Comparison of ENCODE assay signal across 19 cellular contexts in the genomic region with DNA sequence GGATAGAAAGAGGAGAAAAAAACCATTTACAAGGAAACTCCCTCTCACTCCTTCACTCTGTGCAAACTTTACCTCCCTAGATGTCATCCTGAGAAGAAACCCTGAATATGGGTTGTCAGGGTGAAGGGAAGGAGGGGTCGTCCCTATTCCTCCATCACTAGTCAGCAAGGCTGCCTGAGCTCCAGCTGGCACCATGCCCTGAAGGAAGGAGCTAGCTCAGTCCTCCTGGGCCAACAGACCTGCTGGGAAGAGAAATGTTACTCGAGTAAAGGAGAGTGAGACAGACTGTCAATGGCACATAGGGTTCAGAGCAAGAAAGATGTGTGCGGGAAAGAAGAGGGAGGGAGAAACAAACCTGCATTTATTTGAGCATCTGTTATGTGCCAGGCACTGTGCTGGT. TPM values are rescaled to one million over a fixed set of nuclear protein-coding genes. Genes with fewer than 3 reads are reported as not detected.
DNase-seq lines count a peak whose midpoint lies in the region; ATAC-seq and TF ChIP-seq lines count a peak whose summit lies in the region.
"Had no signal": no experiment of that assay in that cellular context is flagged by ENCODE, and none has a peak within 500 bp of the region (broad histone marks: within the 10 kb centered on the region; RNA-seq: fewer than 3 reads in every experiment).

No MANE protein-coding gene starts in this region.

- H3K27ac ChIP-seq in BLaER1, result peak overlapping the region; percentile 87
- H3K27ac ChIP-seq in BLaER1 treated with 17β-estradiol and CSF1 and Interleukin-3, amounts not matched to agents 10 nM and 100 nM, result no peak overlapping the region
- no peak overlapping the region for H3K27ac ChIP-seq in stomach
- no peak overlapping the region for H3K27ac ChIP-seq in suprapubic skin
- H3K27ac ChIP-seq: GM23248 had no signal

- H3K4me1 ChIP-seq in BLaER1 (peaks cover 53% of the 10 kb centered on the region), stomach (peaks cover 0 to 6% (median 0%) of the 10 kb centered on the region in 4 donors), suprapubic skin (peaks cover 6% of the 10 kb centered on the region)
- peaks cover 25 to 45% (median 36%) of the 10 kb centered on the region in 10 experiments for H3K4me1 ChIP-seq in BLaER1 treated with 17β-estradiol and CSF1 and Interleukin-3, amounts not matched to agents 10 nM and 100 nM
- H3K4me1 ChIP-seq: HAP-1 had no signal

- DNase-seq in cerebellum (ENCODE audit: low spot score) (peak; percentile 28), stomach (peak; percentile 39), suprapubic skin (ENCODE audit: low spot score in 2 of 2) (no peak), natural killer cell (no peak)
- DNase-seq in effector CD4-positive, alpha-beta T cell, result no peak
- DNase-seq: ACHN; AML-193; CD8-positive, alpha-beta T cell; COR-L47; DMS153; DND-41; EL; GM23248; KBM-7 had no signal

- TF ChIP-seq EP300 in stomach (IDR thresholded peaks at IDR 0.05) (no peak), suprapubic skin (IDR thresholded peaks at IDR 0.05) (no peak)

- H3K4me3 ChIP-seq in BLaER1 (no peak overlapping the region), stomach (no peak overlapping the region), suprapubic skin (no peak overlapping the region)
- H3K4me3 ChIP-seq in BLaER1 treated with 17β-estradiol and CSF1 and Interleukin-3, amounts not matched to agents 10 nM and 100 nM, result no peak overlapping the region
- H3K4me3 ChIP-seq: GM23248, HAP-1 had no signal

- H4K20me1 ChIP-seq in BLaER1, result no peaks in the 10 kb centered on the region
- H4K20me1 ChIP-seq in BLaER1 treated with 17β-estradiol and CSF1 and Interleukin-3, amounts not matched to agents 10 nM and 100 nM, result no peaks in the 10 kb centered on the region

- H3K36me3 Mint-ChIP-seq in natural killer cell, result no peaks in the 10 kb centered on the region
- H3K36me3 Mint-ChIP-seq: CD8-positive, alpha-beta T cell; IgD-negative memory B cell had no signal

- H3K27me3 Mint-ChIP-seq in natural killer cell (ENCODE audit: low read depth in 2 of 2), result peaks cover 23 to 39% of the 10 kb centered on the region in 2 donors

- H3K36me3 ChIP-seq in BLaER1, result no peaks in the 10 kb centered on the region
- no peaks in the 10 kb centered on the region for H3K36me3 ChIP-seq in BLaER1 treated with 17β-estradiol and CSF1 and Interleukin-3, amounts not matched to agents 10 nM and 100 nM
- no peaks in the 10 kb centered on the region for H3K36me3 ChIP-seq in stomach
- H3K36me3 ChIP-seq in suprapubic skin, result no peaks in the 10 kb centered on the region
- H3K36me3 ChIP-seq: HAP-1 had no signal

- H3K27me3 ChIP-seq in BLaER1 (no peaks in the 10 kb centered on the region), stomach (peaks cover 0 to 4% (median 0%) of the 10 kb centered on the region in 3 donors), suprapubic skin (no peaks in the 10 kb centered on the region)
- H3K27me3 ChIP-seq in BLaER1 treated with 17β-estradiol and CSF1 and Interleukin-3, amounts not matched to agents 10 nM and 100 nM, result no peaks in the 10 kb centered on the region

- ATAC-seq in natural killer cell, result no peak
- ATAC-seq: CD8-positive, alpha-beta T cell; HepG2 had no signal

- peaks cover 5 to 15% of the 10 kb centered on the region in 2 donors for H3K4me1 Mint-ChIP-seq in natural killer cell

- H3K27ac Mint-ChIP-seq in natural killer cell, result no peak overlapping the region
- H3K27ac Mint-ChIP-seq: CD8-positive, alpha-beta T cell; IgD-negative memory B cell had no signal

- peak overlapping the region; percentile 90 for H3K4me2 ChIP-seq in BLaER1
- H3K4me2 ChIP-seq in BLaER1 treated with 17β-estradiol and CSF1 and Interleukin-3, amounts not matched to agents 10 nM and 100 nM, result peak overlapping the region in 7 of 11 experiments; percentile 1 to 93 (median 90); a peak in 8 of 22 replicates

- H3K4me3 Mint-ChIP-seq in natural killer cell, result no peak overlapping the region
- H3K4me3 Mint-ChIP-seq: CD8-positive, alpha-beta T cell; IgD-negative memory B cell had no signal

- TF ChIP-seq POLR2A in stomach (IDR thresholded peaks at IDR 0.05) (no peak), suprapubic skin (IDR thresholded peaks at IDR 0.05) (no peak)

- no peak for TF ChIP-seq CTCF in stomach (IDR thresholded peaks at IDR 0.05)
- TF ChIP-seq CTCF in suprapubic skin (IDR thresholded peaks at IDR 0.05), result no peak
- TF ChIP-seq CTCF in natural killer cell (IDR thresholded peaks at IDR 0.05), result no peak

- H3K9me3 ChIP-seq in BLaER1 (no peaks in the 10 kb centered on the region), stomach (no peaks in the 10 kb centered on the region), suprapubic skin (no peaks in the 10 kb centered on the region)
- no peaks in the 10 kb centered on the region for H3K9me3 ChIP-seq in BLaER1 treated with 17β-estradiol and CSF1 and Interleukin-3, amounts not matched to agents 10 nM and 100 nM (replicated peaks in 1 of 11)
- H3K9me3 ChIP-seq: HAP-1 had no signal

- intact Hi-C loops in stomach (cut with DNase I; ENCODE audit: low total_unique reads) (no loop called here), natural killer cell (cut with micrococcal nuclease) (no loop called here)

- H3K9ac ChIP-seq in BLaER1, result no peak overlapping the region
- H3K9ac ChIP-seq in BLaER1 treated with 17β-estradiol and CSF1 and Interleukin-3, amounts not matched to agents 10 nM and 100 nM, result no peak overlapping the region
- H3K9ac ChIP-seq: GM23248 had no signal

- H3K9me3 Mint-ChIP-seq in natural killer cell, result no peaks in the 10 kb centered on the region
- H3K9me3 Mint-ChIP-seq: CD8-positive, alpha-beta T cell had no signal

- 44 to 58% (median 53%) methylated on average over 3 of the region's 3 CpGs for WGBS in stomach, 5 donors
- WGBS in suprapubic skin, result 60% methylated on average over 3 of the region's 3 CpGs

RNA-seq across cellular contexts. Expression of a gene that starts 18.3 kb away (rescaled TPM):
- total RNA-seq in cerebellum (13.0 TPM), stomach (100 to 1,000 TPM in 4 of 5 donors, 10 to 100 TPM in 1; 69.0 to 217 (median 156) TPM), suprapubic skin (100 to 1,000 TPM; 110 to 271 (median 142) TPM), natural killer cell (10 to 100 TPM in 1 of 3 donors, 1 to 10 TPM in 2; 2.1 to 61.4 (median 3.6) TPM)
- 10 to 100 TPM; 35.1 to 82.6 (median 47.1) TPM for polyA plus RNA-seq in stomach
- polyA plus RNA-seq: IgD-negative memory B cell had no signal

Comparison
In these comparisons a context has a peak if more than half of its experiments do, and no peak if none do; other contexts are left out.
1. DNase-seq: peak in cerebellum (single experiment) and stomach (single experiment); none in suprapubic skin (0 of 2), effector CD4-positive, alpha-beta T cell (single experiment) and natural killer cell (single experiment).